Comparison of ENCODE assay signal across 8 cellular contexts in genomic region chr5:171342362-171343111, GRCh38. TPM values are rescaled to one million over a fixed set of nuclear protein-coding genes. Genes with fewer than 3 reads are reported as not detected.
DNase-seq lines count a peak whose midpoint lies in the region; ATAC-seq, FAIRE-seq and TF ChIP-seq lines count a peak whose summit lies in the region.

No MANE protein-coding gene starts in this region.

- H4K8ac ChIP-seq in mesendoderm (ENCODE audit: low read depth, low read length): no peak overlapping the region

- H3K56ac ChIP-seq in mesendoderm (ENCODE audit: low read length): no peak overlapping the region

- ATAC-seq in GM19395 (IDR thresholded peaks at IDR 0.05; ENCODE audit: unreplicated experiment) (peak; percentile 67), RWPE2 (ENCODE audit: low read depth) (peak; percentile 88)

- WGBS in mesendoderm (ENCODE audit: extremely low coverage, insufficient coverage, low lambda C conversion rate): no CpG with 5 or more reads among the region's 17 CpGs

- H3K4ac ChIP-seq in mesendoderm (ENCODE audit: low read depth, low read length): no peak overlapping the region

- TF ChIP-seq CTCF in D721Med (IDR thresholded peaks at IDR 0.05; ENCODE audit: insufficient read depth, missing control alignments) (peak; percentile 73), LNCAP (IDR thresholded peaks at IDR 0.05) (peak; percentile 75), RWPE2 (IDR thresholded peaks at IDR 0.05; ENCODE audit: poor library complexity, severe bottlenecking) (peak; percentile 91), coronary artery (IDR thresholded peaks at IDR 0.05) (no peak)

- H3K79me2 ChIP-seq in mesendoderm (ENCODE audit: control insufficient read depth, insufficient read depth, low read length): no peaks in the 10 kb centered on the region

- H4K5ac ChIP-seq in mesendoderm (ENCODE audit: low read length): no peak overlapping the region

- no peaks in the 10 kb centered on the region for H3K9me3 ChIP-seq in RWPE2 (ENCODE audit: severe bottlenecking)

- no peak overlapping the region for H3K4me2 ChIP-seq in mesendoderm (ENCODE audit: low read length)

- H3K27ac ChIP-seq in RWPE2 (ENCODE audit: poor library complexity, severe bottlenecking) (no peak overlapping the region), mesendoderm (ENCODE audit: low read depth, low read length) (no peak overlapping the region), coronary artery (no peak overlapping the region)

- H3K23ac ChIP-seq in mesendoderm (ENCODE audit: low read length): no peak overlapping the region

- H3K4me1 ChIP-seq in RWPE2 (ENCODE audit: insufficient read depth, poor library complexity, severe bottlenecking): no peaks in the 10 kb centered on the region
- no peaks in the 10 kb centered on the region for H3K4me1 ChIP-seq in mesendoderm (ENCODE audit: control insufficient read depth, low read depth, low read length)

- peaks cover 6% of the 10 kb centered on the region for H3K27me3 ChIP-seq in RWPE2 (ENCODE audit: insufficient read depth, poor library complexity, severe bottlenecking)
- H3K27me3 ChIP-seq in mesendoderm (ENCODE audit: insufficient read depth, low read length, poor library complexity): no peaks in the 10 kb centered on the region

- peak; percentile 61 for FAIRE-seq in D721Med (lab: Jason Lieb, UNC)

- DNase-seq in D721Med (ENCODE audit: insufficient read length, low spot score): no peak
- no peak for DNase-seq in RWPE2 (ENCODE audit: low spot score)
- DNase-seq in dedifferentiated amniotic fluid mesenchymal stem cell (ENCODE audit: extremely low spot score): peak; percentile 73
- DNase-seq in mesendoderm: peak; percentile 77
- no peak for DNase-seq in OCI-M2 (lab: John Stamatoyannopoulos, UW; ENCODE audit: unreplicated experiment)
- no peak for DNase-seq in coronary artery (ENCODE audit: low spot score)

- no peaks in the 10 kb centered on the region for H3K79me1 ChIP-seq in mesendoderm (ENCODE audit: low read length)

- H3K36me3 ChIP-seq in RWPE2 (ENCODE audit: low read depth) (no peaks in the 10 kb centered on the region), mesendoderm (ENCODE audit: control insufficient read depth, insufficient read depth, low read length) (no peaks in the 10 kb centered on the region)

- no peak overlapping the region for H2BK120ac ChIP-seq in mesendoderm (ENCODE audit: low read depth, low read length)

- no peak overlapping the region for H3K9ac ChIP-seq in mesendoderm (ENCODE audit: low read length)

- no peak overlapping the region for H2AK5ac ChIP-seq in mesendoderm (ENCODE audit: low read length)

- H3K18ac ChIP-seq in mesendoderm (ENCODE audit: low read length): no peak overlapping the region

- H3K4me3 ChIP-seq in RWPE2 (ENCODE audit: severe bottlenecking): no peak overlapping the region
- H3K4me3 ChIP-seq in mesendoderm (ENCODE audit: low read length): no peak overlapping the region
- H3K4me3 ChIP-seq in coronary artery: no peak overlapping the region

- H2BK15ac ChIP-seq in mesendoderm (replicated peaks; ENCODE audit: low read depth): no peak overlapping the region

- H2BK5ac ChIP-seq in mesendoderm (ENCODE audit: low read length): no peak overlapping the region

RNA-seq across cellular contexts. Expression of gene TLX3, which starts 33.5 kb away (rescaled TPM):
- polyA plus RNA-seq in mesendoderm (2013, experiment 1 of 2): 0.08 TPM
- 0.10 TPM for polyA plus RNA-seq in mesendoderm (2013, experiment 2 of 2)

RNA-seq across cellular contexts. Expression of gene NPM1, which starts 45.1 kb away (rescaled TPM):
- polyA plus RNA-seq in mesendoderm (2013, experiment 1 of 2): 4,670 TPM
- 4,303 TPM for polyA plus RNA-seq in mesendoderm (2013, experiment 2 of 2)

Comparison
In these comparisons a context has a peak if more than half of its experiments do, and no peak if none do; other contexts are left out.
1. DNase-seq: peak in dedifferentiated amniotic fluid mesenchymal stem cell (single experiment) and mesendoderm (single experiment); none in D721Med (single experiment), RWPE2 (single experiment), OCI-M2 (single experiment) and coronary artery (single experiment).